Comparison of ENCODE assay signal across 25 cellular contexts in the genomic region with DNA sequence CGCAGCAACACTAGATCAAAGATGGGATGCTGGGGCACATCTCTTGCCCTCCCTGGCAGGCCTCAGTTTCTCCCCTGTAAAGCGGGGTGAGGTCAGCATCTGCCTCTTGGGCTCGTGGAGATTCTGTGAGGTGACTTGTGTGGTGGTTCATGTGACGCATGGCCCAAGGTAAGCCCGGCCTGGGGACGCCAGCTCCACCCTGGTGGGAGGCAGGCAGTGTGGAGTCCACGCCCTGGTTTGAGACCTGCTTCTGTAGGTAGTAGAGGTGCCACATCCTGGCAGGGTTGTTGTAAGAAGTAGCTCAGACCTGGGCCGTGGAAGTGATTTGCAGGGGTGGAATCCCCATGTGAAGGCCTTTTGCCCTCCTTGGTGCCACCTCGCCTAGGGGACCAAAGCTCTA.
DNase-seq lines count a peak whose midpoint lies in the region; ATAC-seq and TF ChIP-seq lines count a peak whose summit lies in the region.
"Had no signal": no experiment of that assay in that cellular context is flagged by ENCODE, and none has a peak within 500 bp of the region (broad histone marks: within the 10 kb centered on the region; RNA-seq: fewer than 3 reads in every experiment).

No MANE protein-coding gene starts in this region.

- intact Hi-C loops in heart left ventricle (cut with DNase I), result loop anchor here in 1 of 10 donors (5.0 kb wide), 2 partner anchors 104 to 229 kb away; no protein-coding TSS in a partner anchor
- intact Hi-C loops in cardiac septum (cut with DNase I), result no loop called here
- intact Hi-C loops in esophagus squamous epithelium (cut with DNase I), result no loop called here
- intact Hi-C loops in gastrocnemius medialis (cut with DNase I; ENCODE audit: low total_unique reads), result no loop called here
- intact Hi-C loops in uterus (cut with DNase I; ENCODE audit: low total_unique reads), result no loop called here

- TF ChIP-seq POLR2A in heart left ventricle (IDR thresholded peaks at IDR 0.05) (no peak), esophagus squamous epithelium (IDR thresholded peaks at IDR 0.05) (no peak), gastrocnemius medialis (IDR thresholded peaks at IDR 0.05) (no peak), uterus (IDR thresholded peaks at IDR 0.05) (no peak)

- peak overlapping the region in 8 of 12 donors; percentile 2 to 86 (median 65) for H3K27ac ChIP-seq in heart left ventricle
- peak overlapping the region in 3 of 4 donors; percentile 30 to 62 (median 43) for H3K27ac ChIP-seq in esophagus squamous epithelium
- H3K27ac ChIP-seq in gastrocnemius medialis, result peak overlapping the region; percentile 63 to 91 (median 74)
- H3K27ac ChIP-seq in uterus, result peak overlapping the region; percentile 47 to 57
- H3K27ac ChIP-seq: C4-2B had no signal

- DNase-seq in heart left ventricle (no peak), cardiac septum (ENCODE audit: low spot score) (no peak), esophagus squamous epithelium (lab: John Stamatoyannopoulos, UW) (no peak), gastrocnemius medialis (no peak), uterus (no peak), hypothalamus (lab: John Stamatoyannopoulos, UW) (no peak), hepatic stellate cell (ENCODE audit: low spot score) (no peak), NOMO-1 treated with DMSO at 0.1 percent for 48 hours (lab: John Stamatoyannopoulos, UW; ENCODE audit: unreplicated experiment) (no peak)
- DNase-seq: activated CD4-positive, alpha-beta T cell treated with anti-CD3 and anti-CD28 coated beads, Interleukin-2, amount 50 U/mL, for 48 hours; activated gamma-delta T cell treated with Interleukin-2 at 50 U/mL for 16 hours; activated naive CD8-positive, alpha-beta T cell treated with anti-CD3 and anti-CD28 coated beads, Interleukin-2, amount 10 ng/mL, durations not matched to agents 7 days and 5 days; activated T-cell treated with anti-CD3 and anti-CD28 coated beads, Interleukin-2, amount 50 U/mL, for 48 hours; COR-L47; HCEC 1CT; NCI-H1417; NCI-H2029; NCI-H524 treated with DMSO at 0.1 percent for 48 hours; Right ventricle myocardium superior; stimulated activated CD4-positive, alpha-beta T cell treated with anti-CD3 and anti-CD28 coated beads, Interleukin-1b, Interleukin-23, amount 100 ng/mL, for 48 hours; stimulated activated naive CD8-positive, alpha-beta T cell treated with anti-CD3 and anti-CD28 coated beads, Interleukin-15, Interleukin-2, amounts not matched to agents 100 U/mL and 50 U/mL, for 24 hours; T-helper 2 cell; thyroid gland had no signal

- 86 to 100% (median 93%) methylated on average over 9 of the region's 9 CpGs for WGBS in heart left ventricle, 4 donors
- 70 to 93% methylated on average over 2 to 5 of the region's 9 CpGs for WGBS in esophagus squamous epithelium, 2 donors

- in situ Hi-C loops in gastrocnemius medialis (cut with MboI; ENCODE audit: low sequenced_read_pairs in 4 of 4), result no loop called here

- ATAC-seq in heart left ventricle (no peak), gastrocnemius medialis (no peak)
- ATAC-seq: natural killer cell treated with Interleukin-12 subunit alpha and Interleukin-12 subunit beta and Interleukin-15 and Interleukin-18, amount 100 ng/mL, for 72 hours; stimulated activated naive CD8-positive, alpha-beta T cell treated with anti-CD3 and anti-CD28 coated beads, Interleukin-15, Interleukin-2, amounts not matched to agents 100 U/mL and 50 U/mL, for 24 hours had no signal

- H3K36me3 ChIP-seq in heart left ventricle (peaks cover 0 to 15% (median 9%) of the 10 kb centered on the region in 9 donors), esophagus squamous epithelium (peaks cover 0 to 38% (median under 1%) of the 10 kb centered on the region in 3 donors), gastrocnemius medialis (peaks cover 0 to under 1% of the 10 kb centered on the region in 2 donors), uterus (no peaks in the 10 kb centered on the region)
- H3K36me3 ChIP-seq: thyroid gland had no signal

- peaks cover 41 to 100% (median 91%) of the 10 kb centered on the region in 12 donors for H3K4me1 ChIP-seq in heart left ventricle
- peaks cover 33 to 96% (median 53%) of the 10 kb centered on the region in 3 donors for H3K4me1 ChIP-seq in esophagus squamous epithelium
- peaks cover 85 to 91% of the 10 kb centered on the region in 2 donors for H3K4me1 ChIP-seq in gastrocnemius medialis
- peaks cover 5 to 62% of the 10 kb centered on the region in 2 donors for H3K4me1 ChIP-seq in uterus

- TF ChIP-seq CTCF in heart left ventricle (IDR thresholded peaks at IDR 0.05) (no peak), esophagus squamous epithelium (IDR thresholded peaks at IDR 0.05) (no peak), gastrocnemius medialis (IDR thresholded peaks at IDR 0.05 in 4 of 5, conservative IDR thresholded peaks at IDR 0.05 in 1 of 5) (no peak), uterus (IDR thresholded peaks at IDR 0.05) (no peak)

- H3K4me3 ChIP-seq in heart left ventricle (no peak overlapping the region), esophagus squamous epithelium (no peak overlapping the region), gastrocnemius medialis (no peak overlapping the region), uterus (no peak overlapping the region)
- H3K4me3 ChIP-seq: smooth muscle cell, thyroid gland had no signal

- H3K9me3 ChIP-seq in heart left ventricle (no peaks in the 10 kb centered on the region), esophagus squamous epithelium (no peaks in the 10 kb centered on the region), gastrocnemius medialis (no peaks in the 10 kb centered on the region), uterus (no peaks in the 10 kb centered on the region)
- H3K9me3 ChIP-seq: thyroid gland had no signal

- H3K27me3 ChIP-seq in heart left ventricle (no peaks in the 10 kb centered on the region), esophagus squamous epithelium (no peaks in the 10 kb centered on the region), gastrocnemius medialis (no peaks in the 10 kb centered on the region), uterus (no peaks in the 10 kb centered on the region)
- H3K27me3 ChIP-seq: thyroid gland had no signal
